1 cellular context compared by ENCODE assay signal in the genomic region with DNA sequence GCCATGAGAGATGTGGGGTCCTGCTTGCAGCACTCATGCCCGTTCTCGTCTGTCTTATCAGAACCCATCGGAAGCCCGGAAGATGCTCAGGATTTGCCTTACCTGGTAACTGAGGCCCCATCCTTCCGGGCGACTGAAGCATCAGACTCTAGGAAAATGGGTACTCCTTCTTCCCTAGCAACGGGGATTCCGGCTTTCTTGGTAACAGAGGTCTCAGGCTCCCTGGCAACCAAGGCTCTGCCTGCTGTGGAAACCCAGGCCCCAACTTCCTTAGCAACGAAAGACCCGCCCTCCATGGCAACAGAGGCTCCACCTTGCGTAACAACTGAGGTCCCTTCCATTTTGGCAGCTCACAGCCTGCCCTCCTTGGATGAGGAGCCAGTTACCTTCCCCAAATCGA.
TF ChIP-seq lines count a peak whose summit lies in the region.

No MANE protein-coding gene starts in this region.

TF ChIP-seq in H1, 55 proteins besides CTCF, POLR2A, EP300 and RAD21:
- TF ChIP-seq NRF1 (IDR thresholded peaks at IDR 0.05; ENCODE audit: low read depth, low read length) (no peak), YY1 (IDR thresholded peaks at IDR 0.05; ENCODE audit: low read depth, low read length) (0 out of 2 replicates have a peak, but pooled peaks have one; percentile 61), SIN3A (conservative IDR thresholded peaks at IDR 0.05 in 1 of 2, IDR thresholded peaks at IDR 0.05 in 1 of 2; ENCODE audit: low read depth in 1 of 2, low read length in 2 of 2) (peak in 1 of 2 experiments; percentile 87; a peak in 2 of 4 replicates), PHF8 (conservative IDR thresholded peaks at IDR 0.05; ENCODE audit: low read depth, low read length) (no peak), TEAD4 (IDR thresholded peaks at IDR 0.05; ENCODE audit: low read depth, low read length) (0 out of 2 replicates have a peak, but pooled peaks have one; percentile 3), ATF3 (IDR thresholded peaks at IDR 0.05; ENCODE audit: insufficient read depth, low read depth, low read length) (no peak), GABPA (IDR thresholded peaks at IDR 0.05; ENCODE audit: borderline replicate concordance, insufficient read depth, low read length) (peak; percentile 57; the same call in 1 of the 2 replicates), CEBPB (IDR thresholded peaks at IDR 0.05; ENCODE audit: low read depth, low read length) (peak; percentile 99)
- TF ChIP-seq, protein P1, sequence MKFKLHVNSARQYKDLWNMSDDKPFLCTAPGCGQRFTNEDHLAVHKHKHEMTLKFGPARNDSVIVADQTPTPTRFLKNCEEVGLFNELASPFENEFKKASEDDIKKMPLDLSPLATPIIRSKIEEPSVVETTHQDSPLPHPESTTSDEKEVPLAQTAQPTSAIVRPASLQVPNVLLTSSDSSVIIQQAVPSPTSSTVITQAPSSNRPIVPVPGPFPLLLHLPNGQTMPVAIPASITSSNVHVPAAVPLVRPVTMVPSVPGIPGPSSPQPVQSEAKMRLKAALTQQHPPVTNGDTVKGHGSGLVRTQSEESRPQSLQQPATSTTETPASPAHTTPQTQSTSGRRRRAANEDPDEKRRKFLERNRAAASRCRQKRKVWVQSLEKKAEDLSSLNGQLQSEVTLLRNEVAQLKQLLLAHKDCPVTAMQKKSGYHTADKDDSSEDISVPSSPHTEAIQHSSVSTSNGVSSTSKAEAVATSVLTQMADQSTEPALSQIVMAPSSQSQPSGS (IDR thresholded peaks at IDR 0.05; ENCODE audit: low read length) = no peak
